In the genomic region with DNA sequence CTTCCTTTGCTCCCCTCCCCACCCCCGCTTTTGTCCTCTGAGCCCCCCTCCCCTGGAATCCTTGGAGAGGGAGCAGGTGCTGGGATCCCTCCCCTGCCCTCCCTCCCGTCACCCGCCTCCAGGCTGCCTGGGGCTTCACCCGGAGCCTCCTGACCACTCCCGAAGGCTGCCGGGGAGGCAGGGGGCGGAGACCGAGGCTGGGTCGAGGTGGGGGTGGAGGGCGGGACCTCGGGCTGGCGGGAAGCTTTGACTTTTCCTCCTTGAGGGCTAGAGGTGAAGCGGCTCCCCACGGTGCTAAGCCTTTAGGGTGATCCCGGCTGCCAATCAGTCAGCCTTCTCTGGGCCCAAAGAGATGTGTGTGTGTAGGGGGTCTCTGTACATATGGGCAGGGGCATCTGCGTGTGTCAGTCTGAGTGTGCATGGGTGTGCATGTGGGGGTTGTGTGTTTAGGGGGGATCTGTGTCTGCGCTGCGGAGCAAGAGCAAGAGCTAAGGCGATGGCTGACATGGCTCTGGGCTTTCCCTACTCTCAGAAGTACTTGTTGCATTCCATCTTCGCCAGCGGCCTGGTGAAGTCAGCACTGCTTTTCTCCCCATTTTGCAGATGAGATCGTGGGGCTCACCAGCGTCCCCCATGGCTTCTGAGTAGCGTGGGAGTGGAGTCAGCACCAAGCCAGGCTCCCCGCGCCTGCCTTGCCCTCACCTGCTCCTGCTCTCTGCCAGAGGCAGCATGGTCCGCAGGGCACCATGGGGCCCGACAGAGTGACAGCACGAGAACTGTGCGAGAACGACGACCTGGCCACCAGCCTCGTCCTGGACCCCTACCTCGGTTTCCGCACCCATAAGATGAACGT, we compare ENCODE assay signal across 8 cellular contexts. TPM values are rescaled to one million over a fixed set of nuclear protein-coding genes. Genes with fewer than 3 reads are reported as not detected.
DNase-seq lines count a peak whose midpoint lies in the region; ATAC-seq and TF ChIP-seq lines count a peak whose summit lies in the region.

No MANE protein-coding gene starts in this region.

- DNase-seq in AG09309 (ENCODE audit: low read depth) (no peak), HEK293T (ENCODE audit: extremely low spot score) (peak; percentile 67), NOMO-1 (lab: John Stamatoyannopoulos, UW; ENCODE audit: unreplicated experiment in 2 of 2) (peak; percentile 24 to 28), fibroblast of villous mesenchyme (ENCODE audit: low read depth) (peak; percentile 54), nucleus accumbens (lab: John Stamatoyannopoulos, UW) (peak in 45 of 56 donors; percentile 8 to 73 (median 41)), tibial artery (peak; percentile 49 to 84)
- DNase-seq in activated T-cell treated with anti-CD3 and anti-CD28 coated beads, Interleukin-2, amount 50 U/mL, for 24 hours, result peak; percentile 73

- peaks cover 2% of the 10 kb centered on the region for H3K27me3 Mint-ChIP-seq in activated T-cell treated with anti-CD3 and anti-CD28 coated beads, Interleukin-2, amount 50 U/mL, for 24 hours

- peak overlapping the region; percentile 57 for H3K27ac Mint-ChIP-seq in activated T-cell treated with anti-CD3 and anti-CD28 coated beads, Interleukin-2, amount 50 U/mL, for 24 hours

- peak overlapping the region; percentile 89 for H3K27ac ChIP-seq in tibial artery

- peak overlapping the region; percentile 84 for H3K4me3 Mint-ChIP-seq in activated T-cell treated with anti-CD3 and anti-CD28 coated beads, Interleukin-2, amount 50 U/mL, for 24 hours

- H3K27me3 ChIP-seq in tibial artery, result peaks cover 0 to 8% of the 10 kb centered on the region in 2 donors

- peaks cover 8 to 34% (median 21%) of the 10 kb centered on the region in 3 donors for H3K36me3 ChIP-seq in tibial artery

- peaks cover 0 to 23% (median 21%) of the 10 kb centered on the region in 4 donors for H3K4me1 ChIP-seq in tibial artery

- peaks cover 37% of the 10 kb centered on the region for H3K36me3 Mint-ChIP-seq in activated T-cell treated with anti-CD3 and anti-CD28 coated beads, Interleukin-2, amount 50 U/mL, for 24 hours (ENCODE audit: low read depth)

- H3K9me3 ChIP-seq in tibial artery, result no peaks in the 10 kb centered on the region

- TF ChIP-seq CTCF in AG09309 (IDR thresholded peaks at IDR 0.05; ENCODE audit: control insufficient read depth, insufficient read depth, low read depth, low read length, missing control alignments), result no peak
- no peak for TF ChIP-seq CTCF in fibroblast of villous mesenchyme (IDR thresholded peaks at IDR 0.05; ENCODE audit: insufficient read depth, low read depth, low read length)
- no peak for TF ChIP-seq CTCF in tibial artery (IDR thresholded peaks at IDR 0.05)

- intact Hi-C loops in tibial artery (cut with DNase I; ENCODE audit: low total_unique reads), result loop anchor here (5.0 kb wide), 1 partner anchor 39 kb away; no protein-coding TSS in a partner anchor

- POLR2A ChIA-PET in HEK293T (lab: Yijun Ruan, JAX), result interaction anchor here (0.9 to 1.4 kb wide), 3 partner anchors 11 to 66 kb away, joined by 3 to 5 read pairs (median 4); a partner anchor contains a TSS

- no peak for ATAC-seq in HG03457 (IDR thresholded peaks at IDR 0.05; ENCODE audit: unreplicated experiment)

- CTCF ChIA-PET in HEK293T (lab: Yijun Ruan, JAX), result no interaction called here

- H3K9me3 Mint-ChIP-seq in activated T-cell treated with anti-CD3 and anti-CD28 coated beads, Interleukin-2, amount 50 U/mL, for 24 hours, result no peaks in the 10 kb centered on the region

- H3K4me3 ChIP-seq in AG09309 (ENCODE audit: control insufficient read depth, low read depth, low read length), result peak overlapping the region; percentile 77
- peak overlapping the region; percentile 77 for H3K4me3 ChIP-seq in fibroblast of villous mesenchyme (ENCODE audit: low read depth, low read length)
- peak overlapping the region; percentile 75 to 77 for H3K4me3 ChIP-seq in tibial artery

- H3K4me1 Mint-ChIP-seq in activated T-cell treated with anti-CD3 and anti-CD28 coated beads, Interleukin-2, amount 50 U/mL, for 24 hours (ENCODE audit: low read depth), result peaks cover 17% of the 10 kb centered on the region

TF ChIP-seq in HEK293T, 16 proteins besides CTCF, POLR2A, EP300 and RAD21:
- TF ChIP-seq BHLHE40 (IDR thresholded peaks at IDR 0.05; ENCODE audit: borderline replicate concordance), result no peak
- TF ChIP-seq, protein P1, sequence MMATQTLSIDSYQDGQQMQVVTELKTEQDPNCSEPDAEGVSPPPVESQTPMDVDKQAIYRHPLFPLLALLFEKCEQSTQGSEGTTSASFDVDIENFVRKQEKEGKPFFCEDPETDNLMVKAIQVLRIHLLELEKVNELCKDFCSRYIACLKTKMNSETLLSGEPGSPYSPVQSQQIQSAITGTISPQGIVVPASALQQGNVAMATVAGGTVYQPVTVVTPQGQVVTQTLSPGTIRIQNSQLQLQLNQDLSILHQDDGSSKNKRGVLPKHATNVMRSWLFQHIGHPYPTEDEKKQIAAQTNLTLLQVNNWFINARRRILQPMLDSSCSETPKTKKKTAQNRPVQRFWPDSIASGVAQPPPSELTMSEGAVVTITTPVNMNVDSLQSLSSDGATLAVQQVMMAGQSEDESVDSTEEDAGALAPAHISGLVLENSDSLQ (IDR thresholded peaks at IDR 0.05), result 0 out of 2 replicates have a peak, but pooled peaks have one; percentile 30
TF ChIP-seq in HEK293T: peak in this region for 1.

RNA-seq across cellular contexts. Expression of a gene that starts 1.7 kb away (rescaled TPM):
- 6.9 and 8.7 TPM in 2 replicates for total RNA-seq in fibroblast of villous mesenchyme

RNA-seq across cellular contexts. Expression of a gene that starts 13.1 kb away (rescaled TPM):
- under 0.01 TPM in 1 of 2 replicates, not detected in the other for total RNA-seq in fibroblast of villous mesenchyme

RNA-seq across cellular contexts. Expression of a gene that starts 16.3 kb away (rescaled TPM):
- not detected in 2 replicates for total RNA-seq in fibroblast of villous mesenchyme

RNA-seq across cellular contexts. Expression of a gene that starts 21.6 kb away (rescaled TPM):
- not detected in 2 replicates for total RNA-seq in fibroblast of villous mesenchyme

RNA-seq across cellular contexts. Expression of a gene that starts 28.8 kb away (rescaled TPM):
- total RNA-seq in fibroblast of villous mesenchyme, result 3.0 and 5.2 TPM in 2 replicates
